Comparison of ENCODE assay signal across 9 cellular contexts in the genomic region with DNA sequence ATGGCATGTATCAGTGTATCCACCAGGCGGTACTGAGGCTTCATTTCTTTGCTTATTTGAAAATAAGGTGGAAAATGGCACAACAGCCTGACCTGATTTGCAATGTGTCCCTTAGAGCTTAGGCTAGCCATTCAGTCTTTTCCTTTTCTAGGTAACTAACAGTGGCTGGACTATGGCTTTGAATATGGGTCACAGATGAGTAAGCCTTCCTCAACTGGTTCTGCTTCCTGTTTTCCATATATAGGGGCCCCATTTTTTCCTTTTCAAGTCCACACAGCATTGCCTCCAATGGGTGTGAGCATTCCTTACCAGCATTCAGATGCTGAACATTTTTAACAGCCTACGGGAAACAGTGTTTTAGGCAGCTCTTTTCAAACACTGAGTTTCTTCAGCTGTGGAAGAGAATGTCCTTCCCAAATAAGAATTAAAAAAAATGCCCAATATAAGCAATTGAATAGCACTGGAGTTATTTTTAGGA.
DNase-seq lines count a peak whose midpoint lies in the region; ATAC-seq lines count a peak whose summit lies in the region.
"Had no signal": no experiment of that assay in that cellular context is flagged by ENCODE, and none has a peak within 500 bp of the region (broad histone marks: within the 10 kb centered on the region; RNA-seq: fewer than 3 reads in every experiment).

No MANE protein-coding gene starts in this region.

- no peak overlapping the region for H3K27ac ChIP-seq in iPS-18a (ENCODE audit: low read length)

- peak; percentile 7 for DNase-seq in HPDE6-E6E7 (ENCODE audit: extremely low spot score)
- peak; percentile 55 for DNase-seq in amniotic stem cell (lab: John Stamatoyannopoulos, UW)
- DNase-seq in superior temporal gyrus (ENCODE audit: extremely low spot score) = peak; percentile 49
- no peak for DNase-seq in effector CD8-positive, alpha-beta T cell (lab: John Stamatoyannopoulos, UW)
- DNase-seq in NCI-H69 (lab: John Stamatoyannopoulos, UW) = no peak
- DNase-seq: activated naive CD8-positive, alpha-beta T cell treated with anti-CD3 and anti-CD28 coated beads, Interleukin-2, amount 10 ng/mL, durations not matched to agents 7 days and 5 days had no signal

- H3K36me3 ChIP-seq in iPS-18a (ENCODE audit: control insufficient read depth, low read depth, low read length) = no peaks in the 10 kb centered on the region

- peaks cover 39% of the 10 kb centered on the region for H3K4me1 ChIP-seq in iPS-18a (ENCODE audit: control insufficient read depth, low read depth, low read length)

- H3K9me3 ChIP-seq in iPS-18a (ENCODE audit: control insufficient read depth, low read depth, low read length) = no peaks in the 10 kb centered on the region

- H3K27me3 ChIP-seq in iPS-18a (ENCODE audit: control insufficient read depth, insufficient read depth, low read length) = no peaks in the 10 kb centered on the region

- peak overlapping the region; percentile 34 for H3K9ac ChIP-seq in iPS-18a (ENCODE audit: low read length)

- peak overlapping the region; percentile 28 for H3K4me3 ChIP-seq in iPS-18a (ENCODE audit: low read length)

- ATAC-seq in GM18907 (IDR thresholded peaks at IDR 0.05; ENCODE audit: unreplicated experiment) (no peak), GM18520 (IDR thresholded peaks at IDR 0.05; ENCODE audit: unreplicated experiment) (no peak)

Comparison
In these comparisons a context has a peak if more than half of its experiments do, and no peak if none do; other contexts are left out.
1. DNase-seq: peak in HPDE6-E6E7 (single experiment), amniotic stem cell (single experiment) and superior temporal gyrus (single experiment); none in effector CD8-positive, alpha-beta T cell (single experiment) and NCI-H69 (single experiment).